13 cellular contexts compared by ENCODE assay signal in the genomic region with DNA sequence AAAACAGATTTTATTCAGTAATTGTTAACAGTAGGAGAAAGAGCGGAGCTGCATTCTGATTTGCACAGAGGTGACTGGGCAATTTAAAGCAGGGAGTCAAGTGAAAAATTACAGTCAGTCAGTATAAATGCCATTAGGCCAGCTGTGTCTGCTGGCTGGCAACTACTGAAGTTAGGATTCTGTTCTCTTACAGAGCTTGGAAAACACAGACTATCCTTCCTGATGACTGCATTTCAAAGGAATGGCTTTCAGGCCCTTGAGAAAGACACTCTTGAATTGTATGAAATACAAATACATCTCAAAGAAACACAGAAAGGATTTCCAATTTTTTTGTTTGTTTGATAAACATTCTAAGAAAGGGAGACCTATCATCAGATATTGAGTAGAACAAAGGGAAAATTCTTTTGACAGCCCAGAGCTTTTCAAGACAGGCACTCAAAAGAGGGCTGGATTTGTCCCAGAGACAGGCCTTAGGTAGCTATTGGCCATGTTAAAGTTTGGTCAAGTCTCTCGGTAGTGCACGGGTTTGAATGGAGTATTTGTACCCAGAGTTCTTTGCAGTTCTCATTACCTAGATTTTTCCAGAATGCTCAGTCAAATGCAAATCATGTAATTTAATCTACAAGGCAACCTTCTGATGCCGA.
DNase-seq lines count a peak whose midpoint lies in the region; ATAC-seq and TF ChIP-seq lines count a peak whose summit lies in the region.
"Had no signal": no experiment of that assay in that cellular context is flagged by ENCODE, and none has a peak within 500 bp of the region (broad histone marks: within the 10 kb centered on the region; RNA-seq: fewer than 3 reads in every experiment).

No MANE protein-coding gene starts in this region.

- H3K4me2 ChIP-seq in H9 (ENCODE audit: insufficient read depth, insufficient read length, low read length), result no peak overlapping the region

- H3K9me3 ChIP-seq in H9 (ENCODE audit: control insufficient read depth, low read depth, low read length) (no peaks in the 10 kb centered on the region), right cardiac atrium (ENCODE audit: control insufficient read depth, low read length) (no peaks in the 10 kb centered on the region)
- H3K9me3 ChIP-seq: adrenal gland, Peyer's patch had no signal

- H3K9ac ChIP-seq in H9 (ENCODE audit: extremely low read depth, insufficient read length, low read length), result no peak overlapping the region

- peaks cover 8 to 19% (median 14%) of the 10 kb centered on the region in 3 experiments for H3K36me3 Mint-ChIP-seq in H9 (ENCODE audit: insufficient read depth in 1 of 3, low read depth in 3 of 3)
- no peaks in the 10 kb centered on the region for H3K36me3 Mint-ChIP-seq in activated CD4-positive, alpha-beta memory T cell treated with anti-CD3 and anti-CD28 coated beads for 36 hours

- peak; percentile 71 to 72 for ATAC-seq in right cardiac atrium
- ATAC-seq: stimulated activated naive CD8-positive, alpha-beta T cell treated with anti-CD3 and anti-CD28 coated beads, Interleukin-15, Interleukin-2, amounts not matched to agents 100 U/mL and 50 U/mL, for 24 hours had no signal

- H3T11ph ChIP-seq in H9 (ENCODE audit: low read length), result no peak overlapping the region

- H2BK15ac ChIP-seq in H9 (ENCODE audit: low read depth, low read length), result no peak overlapping the region

- H2AK5ac ChIP-seq in H9 (ENCODE audit: insufficient read length, low read length), result no peak overlapping the region

- no peak overlapping the region for H2BK120ac ChIP-seq in H9 (ENCODE audit: low read depth, low read length, poor library complexity, severe bottlenecking)

- H3K9me3 Mint-ChIP-seq in H9, result peaks cover 3% of the 10 kb centered on the region in 2 experiments; a peak in 3 of 5 replicates
- no peaks in the 10 kb centered on the region for H3K9me3 Mint-ChIP-seq in activated CD4-positive, alpha-beta memory T cell treated with anti-CD3 and anti-CD28 coated beads for 36 hours

- CTCF ChIA-PET in activated CD4-positive, alpha-beta memory T cell treated with anti-CD3 and anti-CD28 coated beads for 36 hours (lab: Charles Lee), result no interaction called here

- H3K4me3 ChIP-seq in right cardiac atrium (ENCODE audit: low read length) (no peak overlapping the region), skeletal muscle cell (ENCODE audit: low read depth, low read length) (no peak overlapping the region)
- H3K4me3 ChIP-seq: adrenal gland, Peyer's patch had no signal

- H4K20me1 ChIP-seq in H9 (ENCODE audit: control insufficient read depth, insufficient read depth, insufficient read length), result no peaks in the 10 kb centered on the region

- H3K27me3 ChIP-seq in H9 (ENCODE audit: insufficient read depth, low read length), result no peaks in the 10 kb centered on the region
- H3K27me3 ChIP-seq in right cardiac atrium (ENCODE audit: control insufficient read depth, insufficient read depth), result no peaks in the 10 kb centered on the region
- H3K27me3 ChIP-seq: adrenal gland, Peyer's patch had no signal

- H3K18ac ChIP-seq in H9 (ENCODE audit: insufficient read length, low read depth, low read length), result no peak overlapping the region

- H2BK5ac ChIP-seq in H9 (ENCODE audit: insufficient read length, low read length), result no peak overlapping the region

- no peak overlapping the region for H3K14ac ChIP-seq in H9 (ENCODE audit: insufficient read depth, low read length)

- H2BK20ac ChIP-seq in H9 (ENCODE audit: low read depth, low read length, poor library complexity, severe bottlenecking), result no peak overlapping the region

- no peaks in the 10 kb centered on the region for H3K23me2 ChIP-seq in H9 (ENCODE audit: insufficient read length, low read depth, low read length, poor library complexity, severe bottlenecking)

- no peak overlapping the region for H4K91ac ChIP-seq in H9 (ENCODE audit: insufficient read length, low read depth, low read length)

- H3K79me1 ChIP-seq in H9 (ENCODE audit: insufficient read depth, low read depth, low read length, poor library complexity, severe bottlenecking), result no peaks in the 10 kb centered on the region

- no peak overlapping the region for H3K4ac ChIP-seq in H9 (ENCODE audit: low read depth, low read length)

- peak overlapping the region; percentile 76 for H3K27ac ChIP-seq in H9 (ENCODE audit: insufficient read length, low read depth, low read length)
- H3K27ac ChIP-seq in right cardiac atrium (ENCODE audit: low read length), result no peak overlapping the region
- H3K27ac ChIP-seq: adrenal gland, Peyer's patch had no signal

- H3K56ac ChIP-seq in H9 (ENCODE audit: insufficient read length, low read depth, low read length), result no peak overlapping the region

- no peak overlapping the region for H2BK12ac ChIP-seq in H9 (ENCODE audit: insufficient read length, low read depth, low read length)

- H3K79me2 ChIP-seq in H9 (ENCODE audit: insufficient read depth, low read length), result no peaks in the 10 kb centered on the region

- DNase-seq in H9, result no peak
- peak; percentile 83 for DNase-seq in amniotic epithelial cell (ENCODE audit: low read depth)
- DNase-seq in right cardiac atrium, result no peak
- DNase-seq in skeletal muscle cell (ENCODE audit: low read depth), result peak; percentile 65
- no peak for DNase-seq in NCI-H187 (lab: John Stamatoyannopoulos, UW)
- DNase-seq in activated CD4-positive, alpha-beta memory T cell treated with anti-CD3 and anti-CD28 coated beads for 36 hours, result no peak
- DNase-seq in SHP77 (lab: John Stamatoyannopoulos, UW), result no peak
- DNase-seq in mesenteric fat pad (ENCODE audit: low spot score), result no peak
- DNase-seq: adrenal gland; NCI-H1092; Peyer's patch; stimulated activated CD4-positive, alpha-beta T cell treated with anti-CD3 and anti-CD28 coated beads, Interleukin-12 subunit alpha, Interleukin-12 subunit beta, amount 100 ng/mL, for 4 hours; stimulated activated naive CD8-positive, alpha-beta T cell treated with anti-CD3 and anti-CD28 coated beads, Interleukin-15, Interleukin-2, amounts not matched to agents 100 U/mL and 50 U/mL, for 24 hours had no signal

- 0 out of 2 replicates have a peak, but pooled peaks cover 2% of the 10 kb centered on the region for H3K27me3 Mint-ChIP-seq in H9 (ENCODE audit: low read depth)
- peaks cover 4% of the 10 kb centered on the region for H3K27me3 Mint-ChIP-seq in activated CD4-positive, alpha-beta memory T cell treated with anti-CD3 and anti-CD28 coated beads for 36 hours

- intact Hi-C loops in right cardiac atrium (cut with DNase I), result loop anchor here in 2 of 4 donors (10.0 kb wide), 1 partner anchor 239 kb away; no protein-coding TSS in a partner anchor
- intact Hi-C loops in activated CD4-positive, alpha-beta memory T cell treated with anti-CD3 and anti-CD28 coated beads for 36 hours (cut with micrococcal nuclease), result no loop called here

- no peak for TF ChIP-seq CTCF in H9 (conservative IDR thresholded peaks at IDR 0.05)

- H4K5ac ChIP-seq in H9 (ENCODE audit: insufficient read length, low read depth, low read length), result no peak overlapping the region

- H3K27ac Mint-ChIP-seq in H9, result peak overlapping the region; percentile 49 to 92 (median 83); a peak in 6 of 7 replicates
- H3K27ac Mint-ChIP-seq in activated CD4-positive, alpha-beta memory T cell treated with anti-CD3 and anti-CD28 coated beads for 36 hours, result no peak overlapping the region

- POLR2A ChIA-PET in activated CD4-positive, alpha-beta memory T cell treated with anti-CD3 and anti-CD28 coated beads for 36 hours (lab: Charles Lee), result no interaction called here

- H3K4me1 ChIP-seq in H9 (ENCODE audit: insufficient read depth, low read length) (peaks cover 5% of the 10 kb centered on the region; the same call in 1 of the 2 replicates), right cardiac atrium (ENCODE audit: control insufficient read depth, insufficient read depth, low read length) (no peaks in the 10 kb centered on the region)
- H3K4me1 ChIP-seq: adrenal gland, Peyer's patch had no signal

- H3K4me1 Mint-ChIP-seq in H9, result peaks cover 62 to 65% of the 10 kb centered on the region in 2 experiments
- no peaks in the 10 kb centered on the region for H3K4me1 Mint-ChIP-seq in activated CD4-positive, alpha-beta memory T cell treated with anti-CD3 and anti-CD28 coated beads for 36 hours (ENCODE audit: low read depth)

- H3K23ac ChIP-seq in H9 (ENCODE audit: insufficient read length, low read depth, low read length), result no peak overlapping the region

- no CpG with 5 or more reads among the region's 4 CpGs for whole genome bisulfite sequencing in H9 (ENCODE audit: extremely low coverage, insufficient read length, low lambda C conversion rate)
- 76% methylated on average over 4 of the region's 4 CpGs for WGBS in right cardiac atrium

- H3K4me3 Mint-ChIP-seq in H9, result no peak overlapping the region
- H3K4me3 Mint-ChIP-seq in activated CD4-positive, alpha-beta memory T cell treated with anti-CD3 and anti-CD28 coated beads for 36 hours, result no peak overlapping the region

- H4K8ac ChIP-seq in H9 (replicated peaks; ENCODE audit: insufficient read length, low read depth, low read length), result no peak overlapping the region

- no peak overlapping the region for H2AFZ ChIP-seq in H9 (ENCODE audit: low read length)

Comparison
In these comparisons a context has a peak if more than half of its experiments do, and no peak if none do; other contexts are left out.
1. DNase-seq: peak in amniotic epithelial cell (single experiment) and skeletal muscle cell (single experiment); none in H9 (single experiment), right cardiac atrium (0 of 3), NCI-H187 (0 of 2), activated CD4-positive, alpha-beta memory T cell treated with anti-CD3 and anti-CD28 coated beads for 36 hours (single experiment), SHP77 (0 of 2) and mesenteric fat pad (single experiment).